Comparison of ENCODE assay signal across 8 cellular contexts in the genomic region with DNA sequence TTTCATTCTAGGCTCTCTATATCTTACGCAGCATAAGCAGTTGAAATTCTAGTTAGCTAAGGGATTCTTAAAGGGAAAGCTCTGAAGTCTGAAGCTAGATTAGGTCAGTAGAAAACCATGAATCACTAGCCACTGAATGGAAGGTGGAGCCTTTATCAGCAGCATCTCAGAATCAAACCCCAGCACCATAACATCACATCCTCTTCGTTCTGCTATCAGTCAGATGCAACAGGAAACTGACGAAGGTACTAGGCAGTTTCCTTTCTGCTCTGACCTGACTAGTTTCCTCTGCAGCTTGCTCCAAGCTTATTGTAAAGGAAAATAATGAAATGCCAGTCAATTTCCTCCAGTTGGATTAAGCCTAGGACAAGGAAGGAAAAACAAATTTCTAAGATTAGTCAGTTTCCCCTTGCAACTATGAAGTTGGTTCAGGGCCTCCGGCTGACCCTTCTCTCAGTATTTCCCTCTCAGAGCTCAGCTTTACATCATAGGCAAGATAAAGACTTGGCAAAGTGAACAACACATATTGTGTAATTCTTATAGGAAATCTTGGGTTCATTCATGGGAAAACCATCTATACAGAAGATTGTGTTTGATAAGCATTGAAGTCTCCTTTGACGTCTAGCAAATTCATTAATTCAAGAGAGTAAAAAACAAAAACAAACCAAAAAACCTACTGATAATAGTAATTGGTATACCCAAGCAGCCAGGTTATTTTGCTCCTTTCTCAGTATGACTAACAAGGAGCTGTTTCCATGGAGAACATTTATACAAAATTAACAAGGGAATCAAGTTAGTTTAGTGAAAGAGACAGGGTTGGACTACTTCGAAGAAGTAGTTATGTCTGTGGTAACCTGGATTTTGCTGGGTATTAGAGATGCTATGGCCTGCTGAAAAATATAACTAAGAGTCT. TPM values are rescaled to one million over a fixed set of nuclear protein-coding genes. Genes with fewer than 3 reads are reported as not detected.
DNase-seq lines count a peak whose midpoint lies in the region; ATAC-seq and TF ChIP-seq lines count a peak whose summit lies in the region.

No MANE protein-coding gene starts in this region.

- H3K36me3 ChIP-seq in breast epithelium (no peaks in the 10 kb centered on the region), mesodermal cell (ENCODE audit: control insufficient read depth, insufficient read depth, low read length) (no peaks in the 10 kb centered on the region)

- H3K36me3 Mint-ChIP-seq in T-helper 1 cell treated with Interleukin-12 subunit alpha and Interleukin-12 subunit beta and Interleukin-4 antibody, amounts not matched to agents 30 μg/mL and 1 μg/mL, for 36 hours (ENCODE audit: low read depth): peaks cover 3% of the 10 kb centered on the region
- no peaks in the 10 kb centered on the region for H3K36me3 Mint-ChIP-seq in type B pancreatic cell

- H3K4me3 Mint-ChIP-seq in T-helper 1 cell treated with Interleukin-12 subunit alpha and Interleukin-12 subunit beta and Interleukin-4 antibody, amounts not matched to agents 30 μg/mL and 1 μg/mL, for 36 hours: peak overlapping the region; percentile 15
- H3K4me3 Mint-ChIP-seq in type B pancreatic cell: no peak overlapping the region

- H3K4me1 ChIP-seq in breast epithelium: peaks cover 0 to 3% of the 10 kb centered on the region in 2 donors
- H3K4me1 ChIP-seq in mesodermal cell (ENCODE audit: control insufficient read depth, insufficient read depth, low read length, poor library complexity, severe bottlenecking): peaks cover 28% of the 10 kb centered on the region

- no peak for TF ChIP-seq POLR2A in breast epithelium (IDR thresholded peaks at IDR 0.05)

- H3K27ac Mint-ChIP-seq in T-helper 1 cell treated with Interleukin-12 subunit alpha and Interleukin-12 subunit beta and Interleukin-4 antibody, amounts not matched to agents 30 μg/mL and 1 μg/mL, for 36 hours: peak overlapping the region; percentile 81
- peak overlapping the region; percentile 43 for H3K27ac Mint-ChIP-seq in type B pancreatic cell

- no peaks in the 10 kb centered on the region for H3K27me3 ChIP-seq in breast epithelium

- peak overlapping the region; percentile 36 to 69 for H3K27ac ChIP-seq in breast epithelium
- peak overlapping the region; percentile 94 for H3K27ac ChIP-seq in mesodermal cell (ENCODE audit: low read depth, low read length, severe bottlenecking)

- DNase-seq in activated CD8-positive, alpha-beta memory T cell treated with anti-CD3 and anti-CD28 coated beads for 4 hours (ENCODE audit: low read depth in 2 of 2): peak; percentile 19 to 44
- no peak for DNase-seq in activated CD8-positive, alpha-beta memory T cell treated with anti-CD3 and anti-CD28 coated beads, Interleukin-2, amount 50 U/mL, for 48 hours
- DNase-seq in breast epithelium (ENCODE audit: low spot score in 2 of 2) (no peak), type B pancreatic cell (ENCODE audit: extremely low spot score, unreplicated experiment) (no peak), HEK293T (ENCODE audit: extremely low spot score) (no peak)

- H3K4me1 Mint-ChIP-seq in T-helper 1 cell treated with Interleukin-12 subunit alpha and Interleukin-12 subunit beta and Interleukin-4 antibody, amounts not matched to agents 30 μg/mL and 1 μg/mL, for 36 hours (ENCODE audit: low read depth): peaks cover 42% of the 10 kb centered on the region
- peaks cover 4% of the 10 kb centered on the region for H3K4me1 Mint-ChIP-seq in type B pancreatic cell (ENCODE audit: unreplicated experiment)

- POLR2A ChIA-PET in HEK293T (lab: Yijun Ruan, JAX): no interaction called here

- CTCF ChIA-PET in HEK293T (lab: Yijun Ruan, JAX): interaction anchor here (0.6 kb wide), 1 partner anchor 1155 kb away, joined by 3 read pairs; no protein-coding TSS in a partner anchor

- intact Hi-C loops in breast epithelium (cut with DNase I; ENCODE audit: low total_unique reads): no loop called here

- H3K9me3 Mint-ChIP-seq in T-helper 1 cell treated with Interleukin-12 subunit alpha and Interleukin-12 subunit beta and Interleukin-4 antibody, amounts not matched to agents 30 μg/mL and 1 μg/mL, for 36 hours: no peaks in the 10 kb centered on the region
- no peaks in the 10 kb centered on the region for H3K9me3 Mint-ChIP-seq in type B pancreatic cell

- no peaks in the 10 kb centered on the region for H3K27me3 Mint-ChIP-seq in T-helper 1 cell treated with Interleukin-12 subunit alpha and Interleukin-12 subunit beta and Interleukin-4 antibody, amounts not matched to agents 30 μg/mL and 1 μg/mL, for 36 hours (ENCODE audit: low read depth)
- H3K27me3 Mint-ChIP-seq in type B pancreatic cell: no peaks in the 10 kb centered on the region

- peak; percentile 95 for ATAC-seq in HG03095 (IDR thresholded peaks at IDR 0.05; ENCODE audit: unreplicated experiment)

- TF ChIP-seq CTCF in breast epithelium (IDR thresholded peaks at IDR 0.05) (no peak), type B pancreatic cell (conservative IDR thresholded peaks at IDR 0.05) (no peak)

- 55 to 90% methylated on average over 2 to 3 of the region's 6 CpGs for WGBS in mesodermal cell (ENCODE audit: insufficient coverage in 2 of 2), 2 experiments

- H3K4me3 ChIP-seq in breast epithelium: no peak overlapping the region
- no peak overlapping the region for H3K4me3 ChIP-seq in mesodermal cell (ENCODE audit: extremely low read depth, insufficient read depth, low read length, poor library complexity, severe bottlenecking)

- H3K9me3 ChIP-seq in breast epithelium (no peaks in the 10 kb centered on the region), mesodermal cell (ENCODE audit: control insufficient read depth, low read length) (no peaks in the 10 kb centered on the region)

TF ChIP-seq in HEK293T, 16 proteins besides CTCF, POLR2A, EP300 and RAD21:
- TF ChIP-seq ZNF384 (IDR thresholded peaks at IDR 0.05): no peak
- no peak for TF ChIP-seq ELF4 (IDR thresholded peaks at IDR 0.05)
- no peak for TF ChIP-seq HDGF (IDR thresholded peaks at IDR 0.05; ENCODE audit: borderline replicate concordance)
- no peak for TF ChIP-seq LEF1 (IDR thresholded peaks at IDR 0.05; ENCODE audit: borderline replicate concordance)
- TF ChIP-seq NFRKB (IDR thresholded peaks at IDR 0.05): no peak

RNA-seq across cellular contexts. Expression of gene CFAP54, which starts 43.4 kb away (rescaled TPM):
- total RNA-seq in breast epithelium (1 to 10 TPM in 2 of 3 donors, under 1 TPM in 1; 0.48 to 7.3 (median 2.9) TPM), type B pancreatic cell (ENCODE audit: low replicate concordance) (0.93 and 8.9 TPM in 2 replicates)
- 0.41 TPM for polyA plus RNA-seq in mesodermal cell (2013, experiment 1 of 2)
- 0.81 TPM for polyA plus RNA-seq in mesodermal cell (2013, experiment 2 of 2)

RNA-seq across cellular contexts. Expression of gene CDK17, which starts 45.8 kb away (rescaled TPM):
- 100 to 1,000 TPM in 1 of 3 donors, 10 to 100 TPM in 2; 47.7 to 113 (median 81.0) TPM for total RNA-seq in breast epithelium
- polyA plus RNA-seq in mesodermal cell (2013, experiment 1 of 2): 58.7 TPM
- 57.4 TPM for polyA plus RNA-seq in mesodermal cell (2013, experiment 2 of 2)
- total RNA-seq in type B pancreatic cell (ENCODE audit: low replicate concordance): 16.8 and 25.2 TPM in 2 replicates

Comparison
In these comparisons a context has a peak if more than half of its experiments do, and no peak if none do; other contexts are left out.
1. DNase-seq: peak in activated CD8-positive, alpha-beta memory T cell treated with anti-CD3 and anti-CD28 coated beads for 4 hours (2 of 2); none in activated CD8-positive, alpha-beta memory T cell treated with anti-CD3 and anti-CD28 coated beads, Interleukin-2, amount 50 U/mL, for 48 hours (single experiment), breast epithelium (0 of 2), type B pancreatic cell (single experiment) and HEK293T (single experiment).